8 cellular contexts compared by ENCODE assay signal in genomic region chr17:78316867-78317816, GRCh38. TPM values are rescaled to one million over a fixed set of nuclear protein-coding genes. Genes with fewer than 3 reads are reported as not detected.
DNase-seq lines count a peak whose midpoint lies in the region; ATAC-seq lines count a peak whose summit lies in the region.

No MANE protein-coding gene starts in this region.

- H3K14ac ChIP-seq in neuronal stem cell (ENCODE audit: low read length), result peak overlapping the region; percentile 17

- H3K36me3 ChIP-seq in ES-I3 (ENCODE audit: insufficient read depth, low read length) (no peaks in the 10 kb centered on the region), MG63 (no peaks in the 10 kb centered on the region), neuronal stem cell (replicated peaks in 1 of 2; ENCODE audit: control insufficient read depth in 2 of 2, insufficient read depth in 2 of 2, low read length in 2 of 2) (no peaks in the 10 kb centered on the region)

- H2AK5ac ChIP-seq in neuronal stem cell (ENCODE audit: low read depth, low read length), result peak overlapping the region; percentile 99

- H3K27me3 ChIP-seq in MG63 (no peaks in the 10 kb centered on the region), neuronal stem cell (ENCODE audit: control insufficient read depth in 3 of 3, insufficient read depth in 3 of 3, low read depth in 1 of 3, low read length in 3 of 3) (peaks cover 0 to 17% (median 0%) of the 10 kb centered on the region in 3 experiments)

- no CpG with 5 or more reads among the region's 21 CpGs for WGBS in neuronal stem cell (ENCODE audit: extremely low coverage in 2 of 2, insufficient read length in 2 of 2, insufficient replicate concordance in 1 of 2), 2 donors

- H3K9me3 Mint-ChIP-seq in effector memory CD8-positive, alpha-beta T cell, result no peaks in the 10 kb centered on the region

- peak overlapping the region; percentile 82 for H2BK15ac ChIP-seq in neuronal stem cell (ENCODE audit: low read length)

- peaks cover 3% of the 10 kb centered on the region for H3K79me1 ChIP-seq in neuronal stem cell (ENCODE audit: low read depth, low read length)

- no peak overlapping the region for H2BK120ac ChIP-seq in neuronal stem cell (ENCODE audit: low read depth, low read length)

- no peaks in the 10 kb centered on the region for H3K36me3 Mint-ChIP-seq in effector memory CD8-positive, alpha-beta T cell (ENCODE audit: insufficient read depth)

- H3K23ac ChIP-seq in neuronal stem cell (ENCODE audit: low read depth, low read length, poor library complexity), result peak overlapping the region; percentile 12

- H3K4me2 ChIP-seq in neuronal stem cell (ENCODE audit: insufficient read depth, low read length, poor library complexity, severe bottlenecking), result no peak overlapping the region

- no peaks in the 10 kb centered on the region for H3K9me3 ChIP-seq in ES-I3 (ENCODE audit: control insufficient read depth, insufficient read depth, low read length)
- no peaks in the 10 kb centered on the region for H3K9me3 ChIP-seq in MG63
- no peaks in the 10 kb centered on the region for H3K9me3 ChIP-seq in neuronal stem cell (replicated peaks in 1 of 2; ENCODE audit: control insufficient read depth in 2 of 2, insufficient read depth in 1 of 2, low read depth in 1 of 2, low read length in 2 of 2)

- ATAC-seq in effector memory CD8-positive, alpha-beta T cell (replicated peaks), result no peak
- ATAC-seq in HG03280 (IDR thresholded peaks at IDR 0.05; ENCODE audit: unreplicated experiment), result no peak

- DNase-seq in MG63 (peak; percentile 42), neuronal stem cell (ENCODE audit: low spot score) (no peak), dermis blood vessel endothelial cell (no peak)
- DNase-seq in effector memory CD8-positive, alpha-beta T cell, result no peak
- no peak for DNase-seq in stimulated activated CD4-positive, alpha-beta T cell treated with anti-CD3 and anti-CD28 coated beads, Interleukin-2, amount 100 ng/mL, for 24 hours
- no peak for DNase-seq in activated naive CD4-positive, alpha-beta T cell treated with anti-CD3 and anti-CD28 coated beads, Interleukin-2, amount 50 U/mL, for 16 hours

- H3K4me3 ChIP-seq in MG63, result no peak overlapping the region
- H3K4me3 ChIP-seq in neuronal stem cell (ENCODE audit: low read length in 2 of 2), result peak overlapping the region in 1 of 2 donors; percentile 63

- peak overlapping the region in 1 of 2 donors; percentile 53 for H3K4me3 Mint-ChIP-seq in effector memory CD8-positive, alpha-beta T cell

- peak overlapping the region; percentile 80 for H2BK12ac ChIP-seq in neuronal stem cell (ENCODE audit: low read length)

- peak overlapping the region; percentile 94 for H4K91ac ChIP-seq in neuronal stem cell (ENCODE audit: low read depth, low read length, poor library complexity)

- peaks cover 19 to 27% of the 10 kb centered on the region in 2 donors for H3K4me1 Mint-ChIP-seq in effector memory CD8-positive, alpha-beta T cell (ENCODE audit: low read depth in 2 of 2)

- H3K4me1 ChIP-seq in ES-I3 (ENCODE audit: insufficient read depth, low read length) (peaks cover 34% of the 10 kb centered on the region), neuronal stem cell (ENCODE audit: control insufficient read depth in 2 of 2, insufficient read depth in 1 of 2, low read depth in 1 of 2, low read length in 2 of 2) (peaks cover 26 to 37% of the 10 kb centered on the region in 2 donors)

- no peak overlapping the region for H3K4ac ChIP-seq in neuronal stem cell (ENCODE audit: low read length)

- H3K27me3 Mint-ChIP-seq in effector memory CD8-positive, alpha-beta T cell, result peaks cover 0 to 12% of the 10 kb centered on the region in 2 donors

- H4K8ac ChIP-seq in neuronal stem cell (ENCODE audit: low read depth, low read length), result peak overlapping the region; percentile 67

- peak overlapping the region; percentile 97 for H3K18ac ChIP-seq in neuronal stem cell (ENCODE audit: low read length)

- H2AFZ ChIP-seq in neuronal stem cell (ENCODE audit: low read length), result peak overlapping the region; percentile 87

- H2BK5ac ChIP-seq in neuronal stem cell (ENCODE audit: low read length), result no peak overlapping the region

- H3K9ac ChIP-seq in ES-I3 (ENCODE audit: low read depth, low read length) (peak overlapping the region; percentile 45), neuronal stem cell (ENCODE audit: low read depth, low read length, poor library complexity) (peak overlapping the region; percentile 61)

- no peak overlapping the region for H3K27ac ChIP-seq in neuronal stem cell (replicated peaks; ENCODE audit: low read length)

- peak overlapping the region; percentile 59 to 77 for H3K27ac Mint-ChIP-seq in effector memory CD8-positive, alpha-beta T cell

RNA-seq across cellular contexts. Expression of gene SOCS3, which starts 42.7 kb away (rescaled TPM):
- 23.4 and 32.9 TPM in 2 replicates for total RNA-seq in MG63 (2014; rRNA removed; shearing (Covaris generic); ENCODE audit: low replicate concordance)
- 17.8 TPM for polyA plus RNA-seq in neuronal stem cell (2013, experiment 1 of 2)
- polyA plus RNA-seq in neuronal stem cell (2013, experiment 2 of 2), result 18.2 TPM
- 46.4 and 130 TPM in 2 replicates for total RNA-seq in dermis blood vessel endothelial cell
